ENCODE assay signal across 16 cellular contexts in genomic region chr17:1227365-1227764, GRCh38. TPM values are rescaled to one million over a fixed set of nuclear protein-coding genes. Genes with fewer than 3 reads are reported as not detected.
DNase-seq lines count a peak whose midpoint lies in the region; ATAC-seq and TF ChIP-seq lines count a peak whose summit lies in the region.
"Had no signal": no experiment of that assay in that cellular context is flagged by ENCODE, and none has a peak within 500 bp of the region (broad histone marks: within the 10 kb centered on the region; RNA-seq: fewer than 3 reads in every experiment).

No MANE protein-coding gene starts in this region.

- in situ Hi-C loops in HAP-1 (cut with MboI; ENCODE audit: low sequenced_read_pairs), result no loop called here

- H3K9me3 Mint-ChIP-seq in CD8-positive, alpha-beta T cell, result no peaks in the 10 kb centered on the region
- no peaks in the 10 kb centered on the region for H3K9me3 Mint-ChIP-seq in central memory CD8-positive, alpha-beta T cell
- H3K9me3 Mint-ChIP-seq: activated CD4-positive, alpha-beta memory T cell treated with anti-CD3 and anti-CD28 coated beads for 36 hours; mesothelial cell of epicardium had no signal

- no peak for TF ChIP-seq POLR2A in body of pancreas (IDR thresholded peaks at IDR 0.05)

- H3K36me3 Mint-ChIP-seq in CD8-positive, alpha-beta T cell, result peaks cover 2% of the 10 kb centered on the region
- H3K36me3 Mint-ChIP-seq in central memory CD8-positive, alpha-beta T cell (ENCODE audit: insufficient read depth), result peaks cover 7% of the 10 kb centered on the region
- H3K36me3 Mint-ChIP-seq: mesothelial cell of epicardium had no signal

- peaks cover 10% of the 10 kb centered on the region for H3K4me1 Mint-ChIP-seq in CD8-positive, alpha-beta T cell (ENCODE audit: low read depth)
- H3K4me1 Mint-ChIP-seq in central memory CD8-positive, alpha-beta T cell, result peaks cover 23% of the 10 kb centered on the region

- no peaks in the 10 kb centered on the region for H3K79me2 ChIP-seq in parathyroid adenoma

- H3K27me3 ChIP-seq in CD8-positive, alpha-beta T cell (ENCODE audit: insufficient read depth, low read length), result peaks cover 18% of the 10 kb centered on the region
- H3K27me3 ChIP-seq in HAP-1 (ENCODE audit: low read depth) (no peaks in the 10 kb centered on the region), parathyroid adenoma (ENCODE audit: control insufficient read depth, insufficient read depth, low read length) (no peaks in the 10 kb centered on the region), aorta (ENCODE audit: control insufficient read depth in 1 of 2, insufficient read depth in 2 of 2, low read length in 1 of 2) (no peaks in the 10 kb centered on the region), body of pancreas (peaks cover 0 to 32% of the 10 kb centered on the region in 2 donors)

- H3K27ac ChIP-seq in CD8-positive, alpha-beta T cell (ENCODE audit: low read depth, low read length), result no peak overlapping the region
- no peak overlapping the region for H3K27ac ChIP-seq in parathyroid adenoma
- H3K27ac ChIP-seq in aorta (ENCODE audit: low read depth in 1 of 2, low read length in 2 of 2), result no peak overlapping the region
- H3K27ac ChIP-seq in body of pancreas, result no peak overlapping the region
- H3K27ac ChIP-seq: coronary artery had no signal

- peak overlapping the region; percentile 73 for H3K4me2 ChIP-seq in parathyroid adenoma (ENCODE audit: low read length)

- POLR2A ChIA-PET in CD8-positive, alpha-beta T cell (lab: Charles Lee), result no interaction called here

- intact Hi-C loops in CD8-positive, alpha-beta T cell (cut with DNase I, micrococcal nuclease), result no loop called here
- intact Hi-C loops in aorta (cut with DNase I) (no loop called here), body of pancreas (cut with DNase I) (no loop called here)

- no peak for ATAC-seq in CD8-positive, alpha-beta T cell
- ATAC-seq in central memory CD8-positive, alpha-beta T cell (replicated peaks; ENCODE audit: extremely low read depth, poor library complexity, severe bottlenecking), result no peak
- ATAC-seq in aorta (ENCODE audit: low FRiP score) (no peak), body of pancreas (no peak), GM21360 (IDR thresholded peaks at IDR 0.05; ENCODE audit: unreplicated experiment) (no peak)

- peaks cover 28% of the 10 kb centered on the region for H3K27me3 Mint-ChIP-seq in CD8-positive, alpha-beta T cell (ENCODE audit: low read depth)
- peaks cover 34% of the 10 kb centered on the region for H3K27me3 Mint-ChIP-seq in central memory CD8-positive, alpha-beta T cell

- no peak overlapping the region for H3K4me3 ChIP-seq in CD8-positive, alpha-beta T cell (ENCODE audit: low read depth, low read length)
- H3K4me3 ChIP-seq in HAP-1 (peak overlapping the region; percentile 51), parathyroid adenoma (ENCODE audit: low read depth, low read length) (no peak overlapping the region), aorta (ENCODE audit: low read length in 2 of 2) (no peak overlapping the region), body of pancreas (no peak overlapping the region)

- H2AFZ ChIP-seq in parathyroid adenoma, result no peak overlapping the region

- no peak for DNase-seq in CD8-positive, alpha-beta T cell
- peak in 1 of 2 experiments; percentile 13 for DNase-seq in HAP-1 (ENCODE audit: low spot score in 2 of 2)
- no peak for DNase-seq in central memory CD8-positive, alpha-beta T cell (ENCODE audit: low spot score in 2 of 2)
- DNase-seq in NCI-H128 (lab: John Stamatoyannopoulos, UW; ENCODE audit: unreplicated experiment), result no peak
- DNase-seq in aorta, result no peak
- no peak for DNase-seq in body of pancreas
- DNase-seq: activated CD4-positive, alpha-beta memory T cell treated with anti-CD3 and anti-CD28 coated beads for 36 hours; NCI-H1048; NCI-H446; stimulated activated naive CD4-positive, alpha-beta T cell had no signal

- H3K9ac ChIP-seq in parathyroid adenoma, result no peak overlapping the region

- no peaks in the 10 kb centered on the region for H3K36me3 ChIP-seq in CD8-positive, alpha-beta T cell (ENCODE audit: insufficient read depth, low read length)
- H3K36me3 ChIP-seq in HAP-1 (replicated peaks) (peaks cover 11% of the 10 kb centered on the region), parathyroid adenoma (ENCODE audit: control insufficient read depth, insufficient read depth, low read length) (no peaks in the 10 kb centered on the region), aorta (ENCODE audit: control insufficient read depth in 1 of 2, insufficient read depth in 2 of 2, low read length in 1 of 2) (no peaks in the 10 kb centered on the region), body of pancreas (replicated peaks in 1 of 2; ENCODE audit: insufficient read depth in 1 of 2, low read depth in 2 of 2) (no peaks in the 10 kb centered on the region)

- no peaks in the 10 kb centered on the region for H3K9me3 ChIP-seq in CD8-positive, alpha-beta T cell (ENCODE audit: low read length)
- H3K9me3 ChIP-seq in HAP-1 (no peaks in the 10 kb centered on the region), parathyroid adenoma (ENCODE audit: control insufficient read depth, low read length) (no peaks in the 10 kb centered on the region), aorta (ENCODE audit: control insufficient read depth, low read length) (no peaks in the 10 kb centered on the region), body of pancreas (no peaks in the 10 kb centered on the region)

- H3K4me1 ChIP-seq in CD8-positive, alpha-beta T cell (ENCODE audit: insufficient read depth, low read length), result peaks cover 5% of the 10 kb centered on the region
- H3K4me1 ChIP-seq in HAP-1 (peaks cover 10% of the 10 kb centered on the region), parathyroid adenoma (peaks cover 6% of the 10 kb centered on the region), aorta (ENCODE audit: control insufficient read depth in 1 of 2, insufficient read depth in 2 of 2, low read length in 2 of 2) (no peaks in the 10 kb centered on the region), body of pancreas (peaks cover 24% of the 10 kb centered on the region)

- CTCF ChIA-PET in CD8-positive, alpha-beta T cell (lab: Charles Lee), result no interaction called here

- peak overlapping the region; percentile 85 for H3K4me3 Mint-ChIP-seq in CD8-positive, alpha-beta T cell
- peak overlapping the region; percentile 86 for H3K4me3 Mint-ChIP-seq in central memory CD8-positive, alpha-beta T cell

- H3K27ac Mint-ChIP-seq in CD8-positive, alpha-beta T cell, result no peak overlapping the region
- no peak overlapping the region for H3K27ac Mint-ChIP-seq in central memory CD8-positive, alpha-beta T cell (ENCODE audit: low read depth)
- H3K27ac Mint-ChIP-seq: activated CD4-positive, alpha-beta memory T cell treated with anti-CD3 and anti-CD28 coated beads for 36 hours; mesothelial cell of epicardium had no signal

- 89 to 90% methylated on average over 5 of the region's 5 CpGs for WGBS in aorta, 2 donors
- 71 to 74% methylated on average over 5 of the region's 5 CpGs for WGBS in body of pancreas, 2 donors

- no peak for TF ChIP-seq CTCF in CD8-positive, alpha-beta T cell (IDR thresholded peaks at IDR 0.05)
- TF ChIP-seq CTCF in parathyroid adenoma (IDR thresholded peaks at IDR 0.05) (no peak), body of pancreas (IDR thresholded peaks at IDR 0.05) (no peak)

RNA-seq across cellular contexts. Expression of gene BHLHA9, which starts 42.9 kb away (rescaled TPM):
- not detected for total RNA-seq in CD8-positive, alpha-beta T cell
- total RNA-seq in aorta (not detected), body of pancreas (not detected)
- polyA plus RNA-seq in aorta, result not detected
- total RNA-seq: activated CD4-positive, alpha-beta memory T cell treated with anti-CD3 and anti-CD28 coated beads for 36 hours; fibroblast of lung; mesothelial cell of epicardium; T-helper 2 cell treated with Interferon-gamma antibody and Interleukin-4, amounts not matched to agents 100 ng/mL and 5 ng/mL, for 36 hours had no signal
- polyA plus RNA-seq: fibroblast of lung had no signal

RNA-seq across cellular contexts. Expression of gene ABR, which starts 47.6 kb away (rescaled TPM):
- 10 to 100 TPM; 46.4 to 48.7 TPM for total RNA-seq in CD8-positive, alpha-beta T cell
- total RNA-seq in aorta (100 to 1,000 TPM; 167 to 172 TPM), body of pancreas (10 to 100 TPM; 32.4 to 46.8 TPM)
- polyA plus RNA-seq in aorta, result 10 to 100 TPM; 41.8 to 72.4 TPM

RNA-seq across cellular contexts. Expression of gene TRARG1, which starts 52.1 kb away (rescaled TPM):
- total RNA-seq in CD8-positive, alpha-beta T cell, result not detected
- total RNA-seq in aorta, result 1 to 10 TPM; 1.9 to 2.0 TPM
- polyA plus RNA-seq in aorta, result 1 to 10 TPM in 1 of 2 donors, under 1 TPM in 1; 0.97 to 1.5 TPM
- 10 to 100 TPM in 1 of 2 donors, 1 to 10 TPM in 1; 1.0 to 23.4 TPM for total RNA-seq in body of pancreas
- total RNA-seq: activated CD4-positive, alpha-beta memory T cell treated with anti-CD3 and anti-CD28 coated beads for 36 hours; fibroblast of lung; mesothelial cell of epicardium had no signal
- polyA plus RNA-seq: fibroblast of lung had no signal
